ENCODE assay signal across 28 cellular contexts in the genomic region with DNA sequence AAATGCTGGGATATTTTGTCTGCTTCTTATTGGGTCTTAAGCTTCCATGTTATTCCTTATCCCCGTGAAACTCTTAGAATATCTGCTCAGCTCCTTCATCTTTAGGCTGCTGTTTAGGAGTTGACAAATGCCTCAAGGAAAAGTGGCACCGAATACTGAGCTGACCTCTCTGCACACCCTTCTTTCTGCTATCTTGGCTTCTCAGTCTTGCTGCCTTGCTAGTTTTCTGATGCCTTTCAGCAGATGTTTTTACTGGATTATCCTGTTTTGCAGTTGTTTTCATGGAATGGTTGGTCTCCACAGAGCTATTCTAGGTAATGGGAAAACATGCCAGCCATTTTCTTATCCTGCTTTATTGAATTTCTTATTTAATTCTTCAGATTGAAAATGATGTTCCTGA.
"Had no signal": no experiment of that assay in that cellular context is flagged by ENCODE, and none has a peak within 500 bp of the region (broad histone marks: within the 10 kb centered on the region; RNA-seq: fewer than 3 reads in every experiment).

No MANE protein-coding gene starts in this region.

- H3K4me1 ChIP-seq: stomach, suprapubic skin, testis, thyroid gland, tibial artery, tibial nerve, transverse colon, upper lobe of left lung, upper lobe of right lung, uterus, vagina had no signal

- H3K9me3 ChIP-seq: stomach, suprapubic skin, testis, thoracic aorta, thyroid gland, tibial artery, tibial nerve, transverse colon, upper lobe of left lung, upper lobe of right lung, uterus, vagina had no signal

- H3K36me3 ChIP-seq: stomach, suprapubic skin, thoracic aorta, thyroid gland, tibial artery, tibial nerve, transverse colon, upper lobe of left lung, upper lobe of right lung, uterus, vagina had no signal

- H3K27me3 Mint-ChIP-seq: stimulated activated memory B cell treated with anti-CD40 and anti-IgM and Interleukin-4, amounts not matched to agents 10 μg/mL and 1 μg/mL and 100 μg/mL, for 72 hours; stimulated activated naive B cell treated with anti-CD40 and anti-IgM and Interleukin-4, amounts not matched to agents 10 μg/mL and 1 μg/mL and 100 μg/mL, for 72 hours; stimulated activated naive CD8-positive, alpha-beta T cell treated with anti-CD3 and anti-CD28 coated beads, Interleukin-15, amount 100 ng/mL, for 72 hours; stimulated activated naive CD8-positive, alpha-beta T cell treated with anti-CD3 and anti-CD28 coated beads, Interleukin-15, Interleukin-2, amounts not matched to agents 100 ng/mL and 50 ng/mL, for 24 hours; type B pancreatic cell had no signal

- H3K4me1 Mint-ChIP-seq: stimulated activated effector memory CD8-positive, alpha-beta T cell treated with anti-CD3 and anti-CD28 coated beads, Interleukin-12 subunit alpha, Interleukin-12 subunit beta, amount 100 ng/mL, for 72 hours; stimulated activated memory B cell treated with anti-CD40 and anti-IgM and Interleukin-4, amounts not matched to agents 10 μg/mL and 1 μg/mL and 100 μg/mL, for 72 hours; stimulated activated naive B cell treated with anti-CD40 and anti-IgM and Interleukin-4, amounts not matched to agents 10 μg/mL and 1 μg/mL and 100 μg/mL, for 72 hours; stimulated activated naive CD8-positive, alpha-beta T cell treated with anti-CD3 and anti-CD28 coated beads, Interleukin-15, amount 100 ng/mL, for 72 hours had no signal

- DNase-seq: stimulated activated CD4-positive, alpha-beta T cell treated with anti-CD3 and anti-CD28 coated beads, Interleukin-2, amount 100 ng/mL, for 48 hours; stimulated activated CD4-positive, alpha-beta T cell treated with anti-CD3 and anti-CD28 coated beads, Interleukin-4, amount 100 ng/mL, for 1 hour; stimulated activated CD4-positive, alpha-beta T cell treated with anti-CD3 and anti-CD28 coated beads, Interleukin-4, amount 100 ng/mL, for 24 hours; stimulated activated CD4-positive, alpha-beta T cell treated with anti-CD3 and anti-CD28 coated beads, Interleukin-4, amount 100 ng/mL, for 4 hours; stimulated activated CD8-positive, alpha-beta memory T cell treated with anti-CD3 and anti-CD28 coated beads, Interleukin-4, amount 100 ng/mL, for 48 hours; stimulated activated naive B cell treated with anti-CD40 and anti-IgM and Interleukin-4, amounts not matched to agents 10 μg/mL and 1 μg/mL and 100 μg/mL, for 72 hours; stimulated activated naive CD4-positive, alpha-beta T cell; stimulated activated naive CD4-positive, alpha-beta T cell treated with Interleukin-2 at 50 U/mL for 16 hours; stimulated activated naive CD8-positive, alpha-beta T cell treated with anti-CD3 and anti-CD28 coated beads, Interleukin-15, amount 100 ng/mL, for 72 hours; stimulated activated naive CD8-positive, alpha-beta T cell treated with anti-CD3 and anti-CD28 coated beads, Interleukin-15, Interleukin-2, amounts not matched to agents 100 U/mL and 50 U/mL, for 24 hours; stomach; substantia nigra; testis; thyroid gland; tibial artery; transverse colon; upper lobe of left lung; upper lobe of right lung; uterus had no signal

- FAIRE-seq: urothelium cell line had no signal

- H3K27me3 ChIP-seq: stomach, suprapubic skin, testis, thyroid gland, tibial artery, tibial nerve, transverse colon, upper lobe of left lung, upper lobe of right lung, uterus, vagina had no signal

- H3K9me3 Mint-ChIP-seq: stimulated activated effector memory CD8-positive, alpha-beta T cell treated with anti-CD3 and anti-CD28 coated beads, Interleukin-12 subunit alpha, Interleukin-12 subunit beta, amount 100 ng/mL, for 72 hours; stimulated activated memory B cell treated with anti-CD40 and anti-IgM and Interleukin-4, amounts not matched to agents 10 μg/mL and 1 μg/mL and 100 μg/mL, for 72 hours; stimulated activated naive B cell treated with anti-CD40 and anti-IgM and Interleukin-4, amounts not matched to agents 10 μg/mL and 1 μg/mL and 100 μg/mL, for 72 hours; stimulated activated naive CD8-positive, alpha-beta T cell treated with anti-CD3 and anti-CD28 coated beads, Interleukin-15, amount 100 ng/mL, for 72 hours; stimulated activated naive CD8-positive, alpha-beta T cell treated with anti-CD3 and anti-CD28 coated beads, Interleukin-15, Interleukin-2, amounts not matched to agents 100 ng/mL and 50 ng/mL, for 24 hours; type B pancreatic cell had no signal

- H3K4me3 Mint-ChIP-seq: stimulated activated effector memory CD8-positive, alpha-beta T cell treated with anti-CD3 and anti-CD28 coated beads, Interleukin-12 subunit alpha, Interleukin-12 subunit beta, amount 100 ng/mL, for 72 hours; stimulated activated memory B cell treated with anti-CD40 and anti-IgM and Interleukin-4, amounts not matched to agents 10 μg/mL and 1 μg/mL and 100 μg/mL, for 72 hours; stimulated activated naive B cell treated with anti-CD40 and anti-IgM and Interleukin-4, amounts not matched to agents 10 μg/mL and 1 μg/mL and 100 μg/mL, for 72 hours; stimulated activated naive CD8-positive, alpha-beta T cell treated with anti-CD3 and anti-CD28 coated beads, Interleukin-15, amount 100 ng/mL, for 72 hours; stimulated activated naive CD8-positive, alpha-beta T cell treated with anti-CD3 and anti-CD28 coated beads, Interleukin-15, Interleukin-2, amounts not matched to agents 100 ng/mL and 50 ng/mL, for 24 hours; type B pancreatic cell had no signal

- ATAC-seq: stimulated activated effector memory CD8-positive, alpha-beta T cell treated with anti-CD3 and anti-CD28 coated beads, Interleukin-12 subunit alpha, Interleukin-12 subunit beta, amount 100 ng/mL, for 72 hours; stimulated activated memory B cell treated with anti-CD40 and anti-IgM and Interleukin-4, amounts not matched to agents 10 μg/mL and 1 μg/mL and 100 μg/mL, for 72 hours; stimulated activated naive B cell treated with anti-CD40 and anti-IgM and Interleukin-4, amounts not matched to agents 10 μg/mL and 1 μg/mL and 100 μg/mL, for 72 hours; stimulated activated naive CD8-positive, alpha-beta T cell treated with anti-CD3 and anti-CD28 coated beads, Interleukin-15, amount 100 ng/mL, for 72 hours; stimulated activated naive CD8-positive, alpha-beta T cell treated with anti-CD3 and anti-CD28 coated beads, Interleukin-15, Interleukin-2, amounts not matched to agents 100 U/mL and 50 U/mL, for 24 hours; upper lobe of right lung had no signal

- H3K4me3 ChIP-seq: stomach, suprapubic skin, testis, thoracic aorta, thyroid gland, tibial artery, tibial nerve, transverse colon, upper lobe of left lung, upper lobe of right lung, uterus, vagina had no signal

- H3K36me3 Mint-ChIP-seq: stimulated activated effector memory CD8-positive, alpha-beta T cell treated with anti-CD3 and anti-CD28 coated beads, Interleukin-12 subunit alpha, Interleukin-12 subunit beta, amount 100 ng/mL, for 72 hours; stimulated activated memory B cell treated with anti-CD40 and anti-IgM and Interleukin-4, amounts not matched to agents 10 μg/mL and 1 μg/mL and 100 μg/mL, for 72 hours; stimulated activated naive B cell treated with anti-CD40 and anti-IgM and Interleukin-4, amounts not matched to agents 10 μg/mL and 1 μg/mL and 100 μg/mL, for 72 hours; type B pancreatic cell had no signal

- H3K27ac Mint-ChIP-seq: stimulated activated effector memory CD8-positive, alpha-beta T cell treated with anti-CD3 and anti-CD28 coated beads, Interleukin-12 subunit alpha, Interleukin-12 subunit beta, amount 100 ng/mL, for 72 hours; stimulated activated memory B cell treated with anti-CD40 and anti-IgM and Interleukin-4, amounts not matched to agents 10 μg/mL and 1 μg/mL and 100 μg/mL, for 72 hours; stimulated activated naive B cell treated with anti-CD40 and anti-IgM and Interleukin-4, amounts not matched to agents 10 μg/mL and 1 μg/mL and 100 μg/mL, for 72 hours; stimulated activated naive CD8-positive, alpha-beta T cell treated with anti-CD3 and anti-CD28 coated beads, Interleukin-15, amount 100 ng/mL, for 72 hours; stimulated activated naive CD8-positive, alpha-beta T cell treated with anti-CD3 and anti-CD28 coated beads, Interleukin-15, Interleukin-2, amounts not matched to agents 100 ng/mL and 50 ng/mL, for 24 hours; type B pancreatic cell had no signal

- H3K27ac ChIP-seq: stomach, suprapubic skin, testis, thoracic aorta, thyroid gland, tibial artery, tibial nerve, transverse colon, upper lobe of left lung, upper lobe of right lung, uterus, vagina had no signal
